In the genomic region with DNA sequence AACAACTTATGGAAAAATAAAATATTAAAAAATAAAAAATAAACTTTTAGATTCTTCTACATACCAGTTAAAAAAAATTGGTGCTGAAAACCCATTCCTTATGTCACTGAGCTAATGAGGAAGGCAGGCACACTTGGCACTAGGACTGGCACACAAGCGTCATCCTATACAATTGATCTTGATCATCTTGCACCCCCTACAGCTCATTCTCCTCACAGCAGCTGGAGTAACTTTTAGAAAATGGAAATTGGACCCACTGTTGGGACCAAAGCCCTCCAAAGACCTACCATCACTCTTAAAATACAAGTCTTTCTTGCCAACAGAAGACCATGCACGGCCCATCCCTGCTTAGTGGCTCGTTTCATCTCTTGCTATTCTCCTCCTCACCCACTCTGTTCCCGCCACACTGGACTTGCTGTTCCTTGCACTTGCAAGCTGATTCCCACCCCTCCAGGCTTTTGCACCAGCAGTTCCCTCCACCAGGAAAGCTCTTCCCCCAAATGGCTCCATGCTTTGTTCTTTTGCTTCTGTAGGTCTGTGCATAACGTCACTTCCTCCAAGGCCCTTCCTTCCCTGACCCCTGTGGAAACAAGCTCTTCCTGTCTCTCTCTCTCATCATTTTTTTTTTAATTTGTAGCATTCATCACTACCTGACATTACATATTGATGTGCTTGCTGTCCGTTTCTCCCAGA, we compare ENCODE assay signal across 11 cellular contexts. TPM values are rescaled to one million over a fixed set of nuclear protein-coding genes. Genes with fewer than 3 reads are reported as not detected.
DNase-seq lines count a peak whose midpoint lies in the region; ATAC-seq and TF ChIP-seq lines count a peak whose summit lies in the region.
"Had no signal": no experiment of that assay in that cellular context is flagged by ENCODE, and none has a peak within 500 bp of the region (broad histone marks: within the 10 kb centered on the region; RNA-seq: fewer than 3 reads in every experiment).

No MANE protein-coding gene starts in this region.

- H3K27me3 Mint-ChIP-seq in activated naive CD8-positive, alpha-beta T cell = no peaks in the 10 kb centered on the region
- no peaks in the 10 kb centered on the region for H3K27me3 Mint-ChIP-seq in activated naive CD8-positive, alpha-beta T cell treated with anti-CD3 and anti-CD28 coated beads, Interleukin-2, amount 50 U/mL, for 24 hours
- H3K27me3 Mint-ChIP-seq in progenitor cell of endocrine pancreas = peaks cover 10% of the 10 kb centered on the region
- H3K27me3 Mint-ChIP-seq in stimulated activated memory B cell treated with anti-CD40 and anti-IgM and Interleukin-4, amounts not matched to agents 10 μg/mL and 1 μg/mL and 100 μg/mL, for 72 hours = no peaks in the 10 kb centered on the region
- H3K27me3 Mint-ChIP-seq: activated T-helper 17 cell treated with anti-CD3 and anti-CD28 coated beads, Interleukin-2, amount 50 U/mL, for 72 hours had no signal

- no peak for ATAC-seq in activated naive CD8-positive, alpha-beta T cell treated with anti-CD3 and anti-CD28 coated beads, Interleukin-2, amount 50 U/mL, for 24 hours
- no peak for ATAC-seq in stimulated activated memory B cell treated with anti-CD40 and anti-IgM and Interleukin-4, amounts not matched to agents 10 μg/mL and 1 μg/mL and 100 μg/mL, for 72 hours
- no peak for ATAC-seq in HG03095 (IDR thresholded peaks at IDR 0.05; ENCODE audit: unreplicated experiment)

- peak overlapping the region; percentile 36 for H3K27ac Mint-ChIP-seq in activated naive CD8-positive, alpha-beta T cell
- no peak overlapping the region for H3K27ac Mint-ChIP-seq in activated naive CD8-positive, alpha-beta T cell treated with anti-CD3 and anti-CD28 coated beads, Interleukin-2, amount 50 U/mL, for 24 hours
- H3K27ac Mint-ChIP-seq in progenitor cell of endocrine pancreas = no peak overlapping the region
- no peak overlapping the region for H3K27ac Mint-ChIP-seq in stimulated activated memory B cell treated with anti-CD40 and anti-IgM and Interleukin-4, amounts not matched to agents 10 μg/mL and 1 μg/mL and 100 μg/mL, for 72 hours
- H3K27ac Mint-ChIP-seq: activated T-helper 17 cell treated with anti-CD3 and anti-CD28 coated beads, Interleukin-2, amount 50 U/mL, for 72 hours; nephron had no signal

- H3K4me3 ChIP-seq in choroid plexus epithelial cell (ENCODE audit: low read depth, low read length) (no peak overlapping the region), ascending aorta (no peak overlapping the region)

- TF ChIP-seq CTCF in choroid plexus epithelial cell (conservative IDR thresholded peaks at IDR 0.05; ENCODE audit: low read depth, low read length) = peak; percentile 45
- peak; percentile 39 for TF ChIP-seq CTCF in progenitor cell of endocrine pancreas (IDR thresholded peaks at IDR 0.05; ENCODE audit: unreplicated experiment)
- TF ChIP-seq CTCF in ascending aorta (IDR thresholded peaks at IDR 0.05) = no peak

- H3K4me3 Mint-ChIP-seq in activated naive CD8-positive, alpha-beta T cell = no peak overlapping the region
- H3K4me3 Mint-ChIP-seq in activated naive CD8-positive, alpha-beta T cell treated with anti-CD3 and anti-CD28 coated beads, Interleukin-2, amount 50 U/mL, for 24 hours = no peak overlapping the region
- H3K4me3 Mint-ChIP-seq in progenitor cell of endocrine pancreas (ENCODE audit: low read depth) = no peak overlapping the region
- no peak overlapping the region for H3K4me3 Mint-ChIP-seq in stimulated activated memory B cell treated with anti-CD40 and anti-IgM and Interleukin-4, amounts not matched to agents 10 μg/mL and 1 μg/mL and 100 μg/mL, for 72 hours
- H3K4me3 Mint-ChIP-seq: activated T-helper 17 cell treated with anti-CD3 and anti-CD28 coated beads, Interleukin-2, amount 50 U/mL, for 72 hours; nephron had no signal

- H3K9me3 Mint-ChIP-seq in activated naive CD8-positive, alpha-beta T cell (ENCODE audit: low read depth) = no peaks in the 10 kb centered on the region
- H3K9me3 Mint-ChIP-seq in activated naive CD8-positive, alpha-beta T cell treated with anti-CD3 and anti-CD28 coated beads, Interleukin-2, amount 50 U/mL, for 24 hours = no peaks in the 10 kb centered on the region
- no peaks in the 10 kb centered on the region for H3K9me3 Mint-ChIP-seq in progenitor cell of endocrine pancreas (ENCODE audit: low read depth)
- no peaks in the 10 kb centered on the region for H3K9me3 Mint-ChIP-seq in stimulated activated memory B cell treated with anti-CD40 and anti-IgM and Interleukin-4, amounts not matched to agents 10 μg/mL and 1 μg/mL and 100 μg/mL, for 72 hours
- H3K9me3 Mint-ChIP-seq: activated T-helper 17 cell treated with anti-CD3 and anti-CD28 coated beads, Interleukin-2, amount 50 U/mL, for 72 hours; nephron had no signal

- intact Hi-C loops in ascending aorta (cut with DNase I) = no loop called here

- H3K36me3 ChIP-seq in ascending aorta = peaks cover 7 to 16% of the 10 kb centered on the region in 2 donors

- no peaks in the 10 kb centered on the region for H3K27me3 ChIP-seq in ascending aorta

- peaks cover 11% of the 10 kb centered on the region for H3K36me3 Mint-ChIP-seq in activated naive CD8-positive, alpha-beta T cell
- H3K36me3 Mint-ChIP-seq in activated naive CD8-positive, alpha-beta T cell treated with anti-CD3 and anti-CD28 coated beads, Interleukin-2, amount 50 U/mL, for 24 hours (ENCODE audit: low read depth) = peaks cover 13% of the 10 kb centered on the region
- H3K36me3 Mint-ChIP-seq in progenitor cell of endocrine pancreas (ENCODE audit: insufficient read depth) = no peaks in the 10 kb centered on the region
- H3K36me3 Mint-ChIP-seq in stimulated activated memory B cell treated with anti-CD40 and anti-IgM and Interleukin-4, amounts not matched to agents 10 μg/mL and 1 μg/mL and 100 μg/mL, for 72 hours = peaks cover 34% of the 10 kb centered on the region

- H3K27ac ChIP-seq in ascending aorta = no peak overlapping the region

- DNase-seq in activated naive CD8-positive, alpha-beta T cell treated with anti-CD3 and anti-CD28 coated beads, Interleukin-2, amount 50 U/mL, for 24 hours = no peak
- DNase-seq in NCI-H2029 (lab: John Stamatoyannopoulos, UW) = peak; percentile 13
- no peak for DNase-seq in choroid plexus epithelial cell (ENCODE audit: low read depth)
- no peak for DNase-seq in progenitor cell of endocrine pancreas (ENCODE audit: low spot score, unreplicated experiment)
- DNase-seq in ascending aorta (ENCODE audit: low spot score in 2 of 2) = no peak

- no peaks in the 10 kb centered on the region for H3K9me3 ChIP-seq in ascending aorta

- H3K4me1 ChIP-seq in ascending aorta = no peaks in the 10 kb centered on the region

- peaks cover 24% of the 10 kb centered on the region for H3K4me1 Mint-ChIP-seq in activated naive CD8-positive, alpha-beta T cell (ENCODE audit: low read depth)
- peaks cover 5% of the 10 kb centered on the region for H3K4me1 Mint-ChIP-seq in activated naive CD8-positive, alpha-beta T cell treated with anti-CD3 and anti-CD28 coated beads, Interleukin-2, amount 50 U/mL, for 24 hours
- peaks cover 12% of the 10 kb centered on the region for H3K4me1 Mint-ChIP-seq in progenitor cell of endocrine pancreas (ENCODE audit: low read depth)
- H3K4me1 Mint-ChIP-seq in stimulated activated memory B cell treated with anti-CD40 and anti-IgM and Interleukin-4, amounts not matched to agents 10 μg/mL and 1 μg/mL and 100 μg/mL, for 72 hours = peaks cover 16% of the 10 kb centered on the region
- H3K4me1 Mint-ChIP-seq: nephron had no signal

RNA-seq across cellular contexts. Expression of a gene that starts 11.6 kb away (rescaled TPM):
- total RNA-seq in progenitor cell of endocrine pancreas = 7.4 and 7.8 TPM in 2 replicates
- total RNA-seq in ascending aorta = 8.9 TPM

RNA-seq across cellular contexts. Expression of a gene that starts 13.9 kb away (rescaled TPM):
- 0.62 and 0.89 TPM in 2 replicates for total RNA-seq in progenitor cell of endocrine pancreas
- total RNA-seq in ascending aorta = not detected

RNA-seq across cellular contexts. Expression of a gene that starts 28.1 kb away (rescaled TPM):
- total RNA-seq in progenitor cell of endocrine pancreas = not detected in 2 replicates
- 0.85 TPM for total RNA-seq in ascending aorta

RNA-seq across cellular contexts. Expression of a gene that starts 31.7 kb away (rescaled TPM):
- total RNA-seq in progenitor cell of endocrine pancreas (1.1 and 1.6 TPM in 2 replicates), ascending aorta (not detected)
- total RNA-seq: activated T-helper 17 cell treated with anti-CD3 and anti-CD28 coated beads, Interleukin-2, amount 50 U/mL, for 72 hours; Right ventricle myocardium inferior had no signal

RNA-seq across cellular contexts. Expression of a gene that starts 45.5 kb away (rescaled TPM):
- not detected in 2 replicates for total RNA-seq in progenitor cell of endocrine pancreas
- total RNA-seq in ascending aorta = 4.8 TPM
- total RNA-seq: activated T-helper 17 cell treated with anti-CD3 and anti-CD28 coated beads, Interleukin-2, amount 50 U/mL, for 72 hours had no signal

Comparison
In these comparisons a context has a peak if more than half of its experiments do, and no peak if none do; other contexts are left out.
1. CTCF ChIP-seq: peak in choroid plexus epithelial cell (single experiment) and progenitor cell of endocrine pancreas (single experiment); none in ascending aorta (0 of 3).